Comparison of ENCODE assay signal across 16 cellular contexts in the genomic region with DNA sequence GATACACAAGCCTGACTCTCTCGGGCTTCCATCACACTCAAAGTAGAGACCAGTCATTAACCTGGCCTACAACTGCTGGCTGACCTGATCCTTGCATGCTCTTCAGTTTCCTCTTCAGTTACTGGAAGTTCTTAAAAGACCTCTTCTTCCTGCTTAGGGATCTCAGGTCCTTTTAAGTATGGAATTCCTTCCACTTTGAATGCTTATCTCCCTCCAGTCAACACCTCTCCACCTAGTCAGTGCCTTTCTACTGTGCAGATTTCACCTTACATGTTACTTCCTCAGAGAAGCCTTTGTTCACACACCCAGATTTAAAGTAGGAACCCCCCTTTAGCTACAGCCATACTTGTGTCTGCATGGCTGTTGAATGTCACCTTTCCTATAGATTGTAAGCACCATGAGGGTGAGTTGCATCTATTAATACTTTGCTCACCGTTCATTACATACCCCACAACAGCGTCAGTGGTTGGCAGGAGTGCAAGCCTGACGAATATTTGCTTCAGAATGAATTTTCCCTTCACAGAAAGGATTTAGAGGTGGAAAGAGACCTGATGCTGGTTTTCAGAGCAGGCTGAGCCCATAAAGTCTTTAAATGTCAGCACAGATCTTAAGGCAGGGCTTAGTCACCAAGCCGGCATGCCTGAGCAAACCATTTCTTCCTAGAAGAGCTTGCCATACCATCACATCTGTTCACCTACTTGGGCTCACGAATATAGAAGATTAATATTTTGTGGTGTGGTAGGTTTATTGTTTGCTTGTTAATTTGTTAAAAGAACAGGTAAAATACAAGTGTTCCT.
DNase-seq lines count a peak whose midpoint lies in the region; ATAC-seq and TF ChIP-seq lines count a peak whose summit lies in the region.
"Had no signal": no experiment of that assay in that cellular context is flagged by ENCODE, and none has a peak within 500 bp of the region (broad histone marks: within the 10 kb centered on the region; RNA-seq: fewer than 3 reads in every experiment).

No MANE protein-coding gene starts in this region.

- TF ChIP-seq CTCF in endodermal cell (conservative IDR thresholded peaks at IDR 0.05) (no peak), psoas muscle (IDR thresholded peaks at IDR 0.05) (no peak), MM.1S (IDR thresholded peaks at IDR 0.05; ENCODE audit: low read length) (no peak)

- ATAC-seq in psoas muscle: no peak
- ATAC-seq: natural killer cell had no signal

- peak overlapping the region; percentile 14 for H3K4me3 Mint-ChIP-seq in endodermal cell
- H3K4me3 Mint-ChIP-seq: activated T-helper 1 cell treated with anti-CD3 and anti-CD28 coated beads, Interleukin-12 subunit alpha, Interleukin-12 subunit beta, Interleukin-2, Interleukin-4 antibody, amounts not matched to agents 30 ng/mL and 10 ng/mL and 1 ng/mL, durations not matched to agents 14 hours and 24 hours and 36 hours; natural killer cell had no signal

- peak; percentile 58 for DNase-seq in DMS 273 (lab: John Stamatoyannopoulos, UW; ENCODE audit: unreplicated experiment)
- DNase-seq in NCI-H82 (lab: John Stamatoyannopoulos, UW): peak; percentile 83
- DNase-seq in endodermal cell: no peak
- no peak for DNase-seq in psoas muscle
- DNase-seq in RKO (ENCODE audit: low spot score): no peak
- no peak for DNase-seq in H7
- no peak for DNase-seq in NCI-H1694 treated with DMSO at 0.1 percent for 48 hours (lab: John Stamatoyannopoulos, UW)
- DNase-seq in MM.1S: no peak
- DNase-seq: activated CD4-positive, alpha-beta T cell treated with anti-CD3 and anti-CD28 coated beads, Interleukin-2, amount 50 U/mL, for 4 hours; effector CD4-positive, alpha-beta T cell; GF-D8; natural killer cell; NCI-H526; retina; stimulated activated naive CD4-positive, alpha-beta T cell had no signal

- H3K36me3 ChIP-seq in endodermal cell (ENCODE audit: control insufficient read depth, insufficient read depth, low read length) (no peaks in the 10 kb centered on the region), psoas muscle (ENCODE audit: insufficient read depth in 1 of 2, low read depth in 1 of 2) (no peaks in the 10 kb centered on the region), H7 (replicated peaks; ENCODE audit: control insufficient read depth, insufficient read depth, low read length) (no peaks in the 10 kb centered on the region), MM.1S (replicated peaks; ENCODE audit: insufficient read depth, low read length) (no peaks in the 10 kb centered on the region)

- intact Hi-C loops in psoas muscle (cut with DNase I): loop anchor here in 1 of 2 donors (5.0 kb wide), 1 partner anchor 56 kb away; no protein-coding TSS in a partner anchor

- H3K9me2 ChIP-seq in MM.1S (replicated peaks; ENCODE audit: insufficient read depth, low read length): no peaks in the 10 kb centered on the region

- no peaks in the 10 kb centered on the region for H4K20me1 ChIP-seq in MM.1S (ENCODE audit: insufficient read depth, low read length)

- WGBS in endodermal cell (ENCODE audit: insufficient coverage in 1 of 2, insufficient read length in 1 of 2), 2 experiments: 85 to 94% methylated on average over 2 to 5 of the region's 6 CpGs
- 57 to 89% (median 65%) methylated on average over 6 of the region's 6 CpGs for WGBS in psoas muscle, 3 donors

- H3K27me3 Mint-ChIP-seq in endodermal cell (ENCODE audit: insufficient read depth): no peaks in the 10 kb centered on the region

- H3F3A ChIP-seq in MM.1S (ENCODE audit: insufficient read depth, low read length): no peaks in the 10 kb centered on the region

- H3K4me1 ChIP-seq in endodermal cell (ENCODE audit: control insufficient read depth, insufficient read depth, low read length) (peaks cover 53% of the 10 kb centered on the region), psoas muscle (peaks cover 96% of the 10 kb centered on the region), MM.1S (ENCODE audit: low read length) (peaks cover 24% of the 10 kb centered on the region)

- H3K9me3 Mint-ChIP-seq in endodermal cell: no peaks in the 10 kb centered on the region
- H3K9me3 Mint-ChIP-seq: activated T-helper 1 cell treated with anti-CD3 and anti-CD28 coated beads, Interleukin-12 subunit alpha, Interleukin-12 subunit beta, Interleukin-2, Interleukin-4 antibody, amounts not matched to agents 30 ng/mL and 10 ng/mL and 1 ng/mL, durations not matched to agents 14 hours and 24 hours and 36 hours; natural killer cell had no signal

- H3K9me3 ChIP-seq in endodermal cell (ENCODE audit: control insufficient read depth, low read length) (no peaks in the 10 kb centered on the region), psoas muscle (no peaks in the 10 kb centered on the region), MM.1S (replicated peaks; ENCODE audit: insufficient read depth, low read length) (no peaks in the 10 kb centered on the region)

- peaks cover 74% of the 10 kb centered on the region for H3K4me1 Mint-ChIP-seq in endodermal cell

- H3K36me3 Mint-ChIP-seq in endodermal cell (ENCODE audit: low read depth): no peaks in the 10 kb centered on the region
- H3K36me3 Mint-ChIP-seq: natural killer cell had no signal

- H3K4me3 ChIP-seq in endodermal cell (ENCODE audit: low read length) (peak overlapping the region; percentile 42), psoas muscle (no peak overlapping the region), H7 (ENCODE audit: insufficient read depth, low read depth, low read length) (no peak overlapping the region), MM.1S (ENCODE audit: low read length) (no peak overlapping the region)

- H3K27me3 ChIP-seq in endodermal cell (ENCODE audit: control insufficient read depth, insufficient read depth, low read length, poor library complexity, severe bottlenecking) (no peaks in the 10 kb centered on the region), psoas muscle (ENCODE audit: insufficient read depth in 3 of 3, low read length in 2 of 3) (no peaks in the 10 kb centered on the region), H7 (ENCODE audit: control insufficient read depth, insufficient read depth, low read length) (no peaks in the 10 kb centered on the region), MM.1S (replicated peaks; ENCODE audit: insufficient read depth, low read length) (no peaks in the 10 kb centered on the region)

- peak overlapping the region; percentile 61 for H3K27ac Mint-ChIP-seq in endodermal cell
- H3K27ac Mint-ChIP-seq: activated T-helper 1 cell treated with anti-CD3 and anti-CD28 coated beads, Interleukin-12 subunit alpha, Interleukin-12 subunit beta, Interleukin-2, Interleukin-4 antibody, amounts not matched to agents 30 ng/mL and 10 ng/mL and 1 ng/mL, durations not matched to agents 14 hours and 24 hours and 36 hours; natural killer cell had no signal

- no peak overlapping the region for H3K4me2 ChIP-seq in MM.1S (ENCODE audit: low read depth, low read length)

- no peak overlapping the region for H3K9ac ChIP-seq in endodermal cell (ENCODE audit: extremely low read depth, low read length, poor library complexity, severe bottlenecking)
- no peak overlapping the region for H3K9ac ChIP-seq in MM.1S (ENCODE audit: low read length)

- H2AFZ ChIP-seq in MM.1S (ENCODE audit: low read length): no peak overlapping the region

- H3K79me2 ChIP-seq in MM.1S (ENCODE audit: low read length): no peaks in the 10 kb centered on the region

- H3K27ac ChIP-seq in endodermal cell (ENCODE audit: low read depth, low read length) (no peak overlapping the region), psoas muscle (peak overlapping the region; percentile 92), MM.1S (ENCODE audit: low read length) (no peak overlapping the region)

Comparison
In these comparisons a context has a peak if more than half of its experiments do, and no peak if none do; other contexts are left out.
1. DNase-seq: peak in DMS 273 (single experiment) and NCI-H82 (single experiment); none in endodermal cell (single experiment), psoas muscle (0 of 2), RKO (single experiment), H7 (single experiment), NCI-H1694 treated with DMSO at 0.1 percent for 48 hours (single experiment) and MM.1S (single experiment).